In the genomic region with DNA sequence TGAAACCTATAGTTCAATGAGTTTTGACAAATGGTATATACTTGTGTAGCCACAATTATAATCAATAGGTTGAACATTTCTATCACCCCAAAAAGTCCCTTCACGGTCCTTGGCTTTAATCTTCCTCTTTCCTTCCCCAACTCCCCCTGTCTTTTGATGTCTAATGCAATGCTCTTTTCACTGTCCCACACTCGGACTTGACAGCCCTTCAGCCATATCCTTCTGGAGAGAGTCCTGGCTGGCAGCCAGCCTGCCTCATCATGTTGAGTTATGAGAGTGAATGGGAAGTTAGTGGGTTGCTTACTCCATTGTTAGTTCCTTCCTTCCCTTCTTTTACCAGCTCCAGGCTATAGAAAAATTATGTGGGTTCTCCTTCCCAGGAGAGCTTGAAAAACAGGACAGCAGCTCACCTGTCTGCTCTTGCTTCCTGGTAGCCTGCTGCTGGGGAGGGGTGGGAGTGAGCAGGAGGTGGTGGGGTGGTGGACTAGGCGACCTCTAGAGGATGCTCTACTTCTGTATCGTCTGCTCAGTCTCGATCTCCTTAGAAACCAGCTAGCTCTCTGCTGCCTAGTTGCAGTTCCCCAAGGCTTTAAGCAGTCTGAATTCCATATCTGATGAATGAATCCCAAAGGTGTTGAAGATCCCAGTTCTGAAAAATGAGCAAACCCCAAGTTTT, we compare ENCODE assay signal across 7 cellular contexts. TPM values are rescaled to one million over a fixed set of nuclear protein-coding genes. Genes with fewer than 3 reads are reported as not detected.
DNase-seq lines count a peak whose midpoint lies in the region; ATAC-seq and TF ChIP-seq lines count a peak whose summit lies in the region.
"Not testable (repeated sequence)": the region's sequence is repeated elsewhere in the genome, so short reads cannot be mapped to it uniquely, and the experiment has no call there.

No MANE protein-coding gene starts in this region.

- not testable (repeated sequence) for H3K79me2 ChIP-seq in GM23338 (replicated peaks; ENCODE audit: insufficient read depth)

- ATAC-seq in GM19324 (IDR thresholded peaks at IDR 0.05; ENCODE audit: low FRiP score, unreplicated experiment) (peak; percentile 70), GM23338 (peak; percentile 97), HG02938 (IDR thresholded peaks at IDR 0.05; ENCODE audit: unreplicated experiment) (peak; percentile 52), HG03565 (IDR thresholded peaks at IDR 0.05; ENCODE audit: unreplicated experiment) (peak; percentile 61), Right ventricle myocardium superior (ENCODE audit: poor library complexity) (peak; percentile 90), mucosa of descending colon (peak; percentile 65)
- peak; percentile 67 for ATAC-seq in activated CD8-positive, alpha-beta T cell treated with anti-CD3 and anti-CD28 coated beads, Interleukin-2, amount 10 ng/mL, durations not matched to agents 7 days and 5 days

- POLR2A ChIA-PET in activated CD8-positive, alpha-beta T cell treated with anti-CD3 and anti-CD28 coated beads, Interleukin-2, amount 10 ng/mL, durations not matched to agents 7 days and 5 days (lab: Charles Lee), result not testable (repeated sequence)

- H2AFZ ChIP-seq in GM23338, result not testable (repeated sequence)

- intact Hi-C loops in Right ventricle myocardium superior (cut with DNase I); mucosa of descending colon (cut with DNase I, micrococcal nuclease): not testable (repeated sequence)

- H3K36me3 ChIP-seq in GM23338 (ENCODE audit: insufficient read depth); mucosa of descending colon (ENCODE audit: low read depth): not testable (repeated sequence)

- H3K27me3 Mint-ChIP-seq in GM23338 (ENCODE audit: insufficient read depth, low read depth, poor library complexity); activated CD8-positive, alpha-beta T cell treated with anti-CD3 and anti-CD28 coated beads, Interleukin-2, amount 10 ng/mL, durations not matched to agents 7 days and 5 days (ENCODE audit: low read depth): not testable (repeated sequence)

- H3K4me3 Mint-ChIP-seq in GM23338; activated CD8-positive, alpha-beta T cell treated with anti-CD3 and anti-CD28 coated beads, Interleukin-2, amount 10 ng/mL, durations not matched to agents 7 days and 5 days: not testable (repeated sequence)

- not testable (repeated sequence) for H3K4me3 ChIP-seq in GM23338, mucosa of descending colon

- H3K4me2 ChIP-seq in GM23338, result not testable (repeated sequence)

- not testable (repeated sequence) for H3K27ac ChIP-seq in GM23338 (ENCODE audit: low read depth)

- TF ChIP-seq CTCF in GM23338 (conservative IDR thresholded peaks at IDR 0.05; ENCODE audit: low read depth in 2 of 2); mucosa of descending colon (IDR thresholded peaks at IDR 0.05): not testable (repeated sequence)

- not testable (repeated sequence) for H3F3A ChIP-seq in GM23338 (replicated peaks; ENCODE audit: low read depth)

- not testable (repeated sequence) for H3K27ac Mint-ChIP-seq in GM23338; activated CD8-positive, alpha-beta T cell treated with anti-CD3 and anti-CD28 coated beads, Interleukin-2, amount 10 ng/mL, durations not matched to agents 7 days and 5 days

- not testable (repeated sequence) for H3K9me3 ChIP-seq in mucosa of descending colon

- H3K4me1 Mint-ChIP-seq in GM23338; activated CD8-positive, alpha-beta T cell treated with anti-CD3 and anti-CD28 coated beads, Interleukin-2, amount 10 ng/mL, durations not matched to agents 7 days and 5 days (ENCODE audit: low read depth): not testable (repeated sequence)

- H4K20me1 ChIP-seq in GM23338 (replicated peaks; ENCODE audit: insufficient read depth), result not testable (repeated sequence)

- not testable (repeated sequence) for H3K36me3 Mint-ChIP-seq in GM23338 (ENCODE audit: low read depth); activated CD8-positive, alpha-beta T cell treated with anti-CD3 and anti-CD28 coated beads, Interleukin-2, amount 10 ng/mL, durations not matched to agents 7 days and 5 days (ENCODE audit: low read depth)

- CTCF ChIA-PET in activated CD8-positive, alpha-beta T cell treated with anti-CD3 and anti-CD28 coated beads, Interleukin-2, amount 10 ng/mL, durations not matched to agents 7 days and 5 days (lab: Charles Lee), result not testable (repeated sequence)

- H3K9me2 ChIP-seq in GM23338 (ENCODE audit: insufficient read depth), result not testable (repeated sequence)

- not testable (repeated sequence) for H3K27me3 ChIP-seq in GM23338 (ENCODE audit: insufficient read depth)

- not testable (repeated sequence) for H3K4me1 ChIP-seq in GM23338 (ENCODE audit: insufficient read depth); mucosa of descending colon (ENCODE audit: low read depth)

- H3K9me3 Mint-ChIP-seq in GM23338; activated CD8-positive, alpha-beta T cell treated with anti-CD3 and anti-CD28 coated beads, Interleukin-2, amount 10 ng/mL, durations not matched to agents 7 days and 5 days (ENCODE audit: insufficient read depth): not testable (repeated sequence)

- DNase-seq in GM23338 (ENCODE audit: low spot score); activated CD8-positive, alpha-beta T cell treated with anti-CD3 and anti-CD28 coated beads, Interleukin-2, amount 10 ng/mL, durations not matched to agents 7 days and 5 days; Right ventricle myocardium superior; mucosa of descending colon: not testable (repeated sequence)

RNA-seq across cellular contexts. Expression of gene SRGAP2, which starts 29.8 kb away (rescaled TPM):
- total RNA-seq in GM23338 (2014; rRNA removed; shearing (Covaris generic)), result 69.2 and 77.8 TPM in 2 replicates
- 41.4 and 48.3 TPM in 2 replicates for polyA plus RNA-seq in GM23338 (2016; fragmentation: Nextera tagmentation; extraction: Ambion mirVana)
- total RNA-seq in activated CD8-positive, alpha-beta T cell treated with anti-CD3 and anti-CD28 coated beads, Interleukin-2, amount 10 ng/mL, durations not matched to agents 7 days and 5 days, result 100 to 1,000 TPM in 1 of 2 experiments, 10 to 100 TPM in 1; 98.2 to 105 TPM
- total RNA-seq in Right ventricle myocardium superior (15.9 TPM), mucosa of descending colon (10 to 100 TPM; 14.7 to 39.8 (median 16.8) TPM)

RNA-seq across cellular contexts. Expression of gene FAM72A, which starts 30.5 kb away (rescaled TPM):
- 15.3 and 19.1 TPM in 2 replicates for total RNA-seq in GM23338 (2014; rRNA removed; shearing (Covaris generic))
- polyA plus RNA-seq in GM23338 (2016; fragmentation: Nextera tagmentation; extraction: Ambion mirVana), result 24.0 and 26.7 TPM in 2 replicates
- total RNA-seq in activated CD8-positive, alpha-beta T cell treated with anti-CD3 and anti-CD28 coated beads, Interleukin-2, amount 10 ng/mL, durations not matched to agents 7 days and 5 days, result 10 to 100 TPM; 30.0 to 30.4 TPM
- total RNA-seq in Right ventricle myocardium superior, result 1.2 TPM
- total RNA-seq in mucosa of descending colon, result 1 to 10 TPM in 2 of 3 donors, under 1 TPM in 1; 0.84 to 3.1 (median 2.5) TPM
